In genomic region chr1:16905112-16905855, GRCh38 we compare ENCODE assay signal across 8 cellular contexts. TPM values are rescaled to one million over a fixed set of nuclear protein-coding genes. Genes with fewer than 3 reads are reported as not detected.
DNase-seq lines count a peak whose midpoint lies in the region; ATAC-seq, FAIRE-seq and TF ChIP-seq lines count a peak whose summit lies in the region.

No MANE protein-coding gene starts in this region.

- TF ChIP-seq CTCF in Peyer's patch (IDR thresholded peaks at IDR 0.05) = peak in 1 of 6 experiments; percentile 3
- no peak for TF ChIP-seq CTCF in K562 (IDR thresholded peaks at IDR 0.05 in 2 of 3, conservative IDR thresholded peaks at IDR 0.05 in 1 of 3; ENCODE audit: insufficient read depth in 2 of 3, low read depth in 1 of 3, low read length in 3 of 3)

- TSS peak; percentile 100 for BruUV-seq in K562 (replicated peaks; lab: Mats Ljungman, UMichigan)

- POLR2A ChIA-PET in K562 (lab: Yijun Ruan, JAX) = interaction anchor here (0.6 to 4.0 kb wide), 64 partner anchors 9 to 1361 kb away, joined by 3 to 71 read pairs (median 4); partner anchors contain the start of genes CROCC, RNU1-1, RNU1-2 and SDHB

- WGBS in K562 (ENCODE audit: insufficient coverage, low coverage, missing lambda C conversion rate) = 2% methylated on average over 12 of the region's 12 CpGs

- H3K4me3 ChIP-seq in Peyer's patch (peak overlapping the region; percentile 42 to 55 (median 46)), K562 (peak overlapping the region; percentile 36)

- in situ Hi-C loops in K562 (cut with MboI) = loop anchor here (25.0 kb wide), 1 partner anchor 293 kb away; the partner anchor contains the start of gene NBPF1

- no peaks in the 10 kb centered on the region for H3K9me1 ChIP-seq in K562 (ENCODE audit: control insufficient read depth, insufficient read depth, low read length)

- peak overlapping the region; percentile 89 to 95 (median 92) for H3K27ac ChIP-seq in Peyer's patch
- H3K27ac ChIP-seq in K562 (ENCODE audit: extremely low read depth, low read depth, low read length) = peak overlapping the region; percentile 99

- H3K27me3 ChIP-seq in Peyer's patch (no peaks in the 10 kb centered on the region), K562 (ENCODE audit: control insufficient read depth in 2 of 2, insufficient read depth in 2 of 2, low read length in 2 of 2) (no peaks in the 10 kb centered on the region)

- ATAC-seq in GM21737 (IDR thresholded peaks at IDR 0.05; ENCODE audit: unreplicated experiment) (peak; percentile 72), K562 (peak; percentile 87)

- peak overlapping the region; percentile 98 for H2AFZ ChIP-seq in K562 (ENCODE audit: low read depth, low read length)

- FAIRE-seq in K562 (lab: Jason Lieb, UNC) = peak; percentile 29

- H3K9me3 ChIP-seq in Peyer's patch (peaks cover 0 to 13% (median 3%) of the 10 kb centered on the region in 4 donors), K562 (replicated peaks; ENCODE audit: control insufficient read depth, insufficient read depth, low read depth, low read length) (0 out of 2 replicates have a peak, but pooled peaks cover 7% of the 10 kb centered on the region)

- CTCF ChIA-PET in K562 (lab: Yijun Ruan, JAX; ENCODE audit: low intra/inter-chr PET ratio) = no interaction called here

- H3K79me2 ChIP-seq in K562 (ENCODE audit: control insufficient read depth, insufficient read depth, low read length) = no peaks in the 10 kb centered on the region

- TF ChIP-seq POLR2A in Peyer's patch (IDR thresholded peaks at IDR 0.05) (peak; percentile 99 to 100), K562 (conservative IDR thresholded peaks at IDR 0.05) (peak; percentile 100)

- H3K4me2 ChIP-seq in K562 (ENCODE audit: insufficient read depth, low read length) = peak overlapping the region; percentile 75

- H4K20me1 ChIP-seq in K562 (replicated peaks; ENCODE audit: control insufficient read depth, insufficient read depth, low read length) = no peaks in the 10 kb centered on the region

- peak overlapping the region; percentile 98 for H3K9ac ChIP-seq in K562 (ENCODE audit: insufficient read depth in 1 of 2, low read depth in 2 of 2, low read length in 2 of 2)

- TF ChIP-seq RAD21 in K562 (CRISPR knock-in tag; conservative IDR thresholded peaks at IDR 0.05 in 1 of 2, IDR thresholded peaks at IDR 0.05 in 1 of 2) = peak; percentile 16 to 53; a peak in 2 of 4 replicates

- intact Hi-C loops in K562 (cut with micrococcal nuclease) = loop anchor here (1.0 kb wide), 1 partner anchor 9 kb away; no protein-coding TSS in a partner anchor

- H3K4me1 ChIP-seq in Peyer's patch (peaks cover 0 to 10% (median 4%) of the 10 kb centered on the region in 4 donors), K562 (replicated peaks in 1 of 2; ENCODE audit: control insufficient read depth in 2 of 2, insufficient read depth in 2 of 2, low read length in 2 of 2) (peaks cover 13 to 19% of the 10 kb centered on the region in 2 experiments; a peak in 4 of 5 replicates)

- peak; percentile 80 for TF ChIP-seq EP300 in K562 (IDR thresholded peaks at IDR 0.05; ENCODE audit: low read length)

- peak; percentile 64 for DNase-seq in NK-92 treated with Interleukin-12 subunit alpha and Interleukin-12 subunit beta, amount 100 ng/mL, for 24 hours (lab: John Stamatoyannopoulos, UW)
- DNase-seq in NK-92 (lab: John Stamatoyannopoulos, UW; ENCODE audit: unreplicated experiment) = no peak
- peak; percentile 21 for DNase-seq in HuH-7 (ENCODE audit: low spot score)
- DNase-seq in Peyer's patch = peak in 1 of 3 donors; percentile 60
- DNase-seq in K562 (ENCODE audit: extremely low read depth in 1 of 4, low spot score in 3 of 4) = peak; percentile 59 to 85 (median 70)
- peak; percentile 38 for DNase-seq in iPS-NIHi11 (ENCODE audit: low spot score)
- DNase-seq in stimulated activated CD4-positive, alpha-beta T cell treated with anti-CD3 and anti-CD28 coated beads, Interleukin-2, amount 100 ng/mL, for 24 hours = peak; percentile 59 to 67

- H3K36me3 ChIP-seq in Peyer's patch (no peaks in the 10 kb centered on the region), K562 (ENCODE audit: control insufficient read depth, insufficient read depth, low read length) (no peaks in the 10 kb centered on the region)

TF ChIP-seq in K562, 482 proteins besides CTCF, POLR2A, EP300 and RAD21 (continues in another document):
- peak; percentile 17 for TF ChIP-seq GABPA (tag; conservative IDR thresholded peaks at IDR 0.05; ENCODE audit: low read depth)
- peak; percentile 89 for TF ChIP-seq MAFF (IDR thresholded peaks at IDR 0.05; ENCODE audit: low read length)
- peak; percentile 96 for TF ChIP-seq ZNF174 (CRISPR knock-in tag; IDR thresholded peaks at IDR 0.05)
- TF ChIP-seq CEBPB (tag; IDR thresholded peaks at IDR 0.05) = no peak
- no peak for TF ChIP-seq PTTG1 (tag; IDR thresholded peaks at IDR 0.05; ENCODE audit: low read depth)
- TF ChIP-seq ERF (CRISPR knock-in tag; IDR thresholded peaks at IDR 0.05) = peak; percentile 99
- TF ChIP-seq FOSL1 (tag; conservative IDR thresholded peaks at IDR 0.05) = 0 out of 2 replicates have a peak, but pooled peaks have one; percentile 37
- TF ChIP-seq, protein P1, sequence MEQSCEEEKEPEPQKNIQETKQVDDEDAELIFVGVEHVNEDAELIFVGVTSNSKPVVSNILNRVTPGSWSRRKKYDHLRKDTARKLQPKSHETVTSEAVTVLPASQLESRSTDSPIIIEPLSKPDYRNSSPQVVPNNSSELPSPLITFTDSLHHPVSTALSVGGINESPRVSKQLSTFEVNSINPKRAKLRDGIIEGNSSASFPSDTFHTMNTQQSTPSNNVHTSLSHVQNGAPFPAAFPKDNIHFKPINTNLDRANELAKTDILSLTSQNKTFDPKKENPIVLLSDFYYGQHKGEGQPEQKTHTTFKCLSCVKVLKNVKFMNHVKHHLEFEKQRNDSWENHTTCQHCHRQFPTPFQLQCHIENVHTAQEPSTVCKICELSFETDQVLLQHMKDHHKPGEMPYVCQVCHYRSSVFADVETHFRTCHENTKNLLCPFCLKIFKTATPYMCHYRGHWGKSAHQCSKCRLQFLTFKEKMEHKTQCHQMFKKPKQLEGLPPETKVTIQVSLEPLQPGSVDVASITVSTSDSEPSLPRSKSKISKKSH (CRISPR knock-in tag; IDR thresholded peaks at IDR 0.05) = peak; percentile 98
- no peak for TF ChIP-seq BCOR (IDR thresholded peaks at IDR 0.05)
- peak; percentile 80; the same call in 1 of the 2 replicates for TF ChIP-seq KLF13 (tag; IDR thresholded peaks at IDR 0.05; ENCODE audit: borderline replicate concordance, low read depth)
- peak; percentile 100 for TF ChIP-seq PHB (CRISPR knock-in tag; IDR thresholded peaks at IDR 0.05)
- peak; percentile 93 for TF ChIP-seq NCOR1 (IDR thresholded peaks at IDR 0.05)
- TF ChIP-seq, protein P2, sequence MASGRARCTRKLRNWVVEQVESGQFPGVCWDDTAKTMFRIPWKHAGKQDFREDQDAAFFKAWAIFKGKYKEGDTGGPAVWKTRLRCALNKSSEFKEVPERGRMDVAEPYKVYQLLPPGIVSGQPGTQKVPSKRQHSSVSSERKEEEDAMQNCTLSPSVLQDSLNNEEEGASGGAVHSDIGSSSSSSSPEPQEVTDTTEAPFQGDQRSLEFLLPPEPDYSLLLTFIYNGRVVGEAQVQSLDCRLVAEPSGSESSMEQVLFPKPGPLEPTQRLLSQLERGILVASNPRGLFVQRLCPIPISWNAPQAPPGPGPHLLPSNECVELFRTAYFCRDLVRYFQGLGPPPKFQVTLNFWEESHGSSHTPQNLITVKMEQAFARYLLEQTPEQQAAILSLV (tag; IDR thresholded peaks at IDR 0.05) = 0 out of 2 replicates have a peak, but pooled peaks have one; percentile 51

RNA-seq across cellular contexts. Expression of gene RNU1-2, which starts 9.5 kb away (rescaled TPM):
- total RNA-seq in Peyer's patch (under 1 TPM; under 0.01 TPM), K562 (2014; rRNA removed) (under 0.01 TPM in 2 replicates), K562 (2014; rRNA removed; fragmentation: Illumina TruSeq; extraction: Trizol) (28,565 and 32,823 TPM in 2 replicates), K562 (2015; rRNA removed; fragmentation: Illumina TruSeq; extraction: Trizol) (20,456 and 27,045 TPM in 2 replicates), K562 (2021) (2,231 and 2,538 TPM in 2 replicates)
- under 0.01 TPM in 2 replicates for total RNA-seq in K562 (2011; cell fraction: chromatin; rRNA removed; ENCODE audit: low replicate concordance)
- under 0.01 and 21,200 TPM in 2 replicates for total RNA-seq in K562 (2011; cell fraction: nucleolus; rRNA removed)
- total RNA-seq in K562 (2011; cell fraction: nucleoplasm; rRNA removed) = under 0.01 and 24,158 TPM in 2 replicates
- polyA plus RNA-seq in K562 (2011; rRNA removed) (83.9 TPM in 1 of 2 replicates, not detected in the other), K562 (2014; fragmentation: Illumina TruSeq; extraction: Trizol) (not detected in 2 replicates), K562 (2014; fragmentation: Nextera tagmentation; extraction: Ambion mirVana) (1 to 10 TPM in 1 of 2 experiments, not detected in 1; 3.0 TPM), K562 (2014; rRNA removed) (not detected in 2 replicates)
- polyA plus RNA-seq in K562 (2011; cell fraction: cytosol; rRNA removed) = under 0.01 TPM in 1 of 2 replicates, not detected in the other
- under 0.01 and 1,424 TPM in 2 replicates for polyA plus RNA-seq in K562 (2011; cell fraction: nucleus; rRNA removed)
- 25.1 TPM in 1 of 2 replicates, not detected in the other for polyA plus RNA-seq in K562 (2012)
- 10,756 and 20,531 TPM in 2 replicates for polyA minus RNA-seq in K562 (2011; rRNA and poly(A)+ RNA removed)
- 58,964 and 66,171 TPM in 2 replicates for polyA minus RNA-seq in K562 (2011; cell fraction: cytosol; rRNA and poly(A)+ RNA removed)
- polyA minus RNA-seq in K562 (2011; cell fraction: nucleus; rRNA and poly(A)+ RNA removed) = 66,769 and 85,880 TPM in 2 replicates

RNA-seq across cellular contexts. Expression of gene CROCC, which starts 16.4 kb away (rescaled TPM):
- 100 to 1,000 TPM in 1 of 4 donors, 10 to 100 TPM in 3; 14.7 to 298 (median 45.1) TPM for total RNA-seq in Peyer's patch
- total RNA-seq in K562 (2011; cell fraction: chromatin; rRNA removed; ENCODE audit: low replicate concordance) = 51.0 and 132 TPM in 2 replicates
- total RNA-seq in K562 (2011; cell fraction: nucleolus; rRNA removed) = 69.0 and 78.0 TPM in 2 replicates
- total RNA-seq in K562 (2011; cell fraction: nucleoplasm; rRNA removed) = 84.0 and 111 TPM in 2 replicates
- total RNA-seq in K562 (2014; rRNA removed) = 6.3 and 9.7 TPM in 2 replicates
- 1.9 and 3.0 TPM in 2 replicates for total RNA-seq in K562 (2014; rRNA removed; fragmentation: Illumina TruSeq; extraction: Trizol)
- total RNA-seq in K562 (2015; rRNA removed; fragmentation: Illumina TruSeq; extraction: Trizol) = 7.3 and 7.6 TPM in 2 replicates
- 9.3 and 10.4 TPM in 2 replicates for total RNA-seq in K562 (2021)
- 8.6 and 15.2 TPM in 2 replicates for polyA plus RNA-seq in K562 (2011; rRNA removed)
- 5.8 and 6.7 TPM in 2 replicates for polyA plus RNA-seq in K562 (2011; cell fraction: cytosol; rRNA removed)
- polyA plus RNA-seq in K562 (2011; cell fraction: nucleus; rRNA removed) = 80.5 and 99.7 TPM in 2 replicates
- polyA plus RNA-seq in K562 (2012) = 10.2 and 16.9 TPM in 2 replicates
- 7.8 and 8.4 TPM in 2 replicates for polyA plus RNA-seq in K562 (2014; fragmentation: Illumina TruSeq; extraction: Trizol)
- polyA plus RNA-seq in K562 (2014; fragmentation: Nextera tagmentation; extraction: Ambion mirVana) = under 1 TPM; 0.17 TPM
- polyA plus RNA-seq in K562 (2014; rRNA removed) = 14.4 and 15.4 TPM in 2 replicates
- 5.7 and 7.6 TPM in 2 replicates for polyA minus RNA-seq in K562 (2011; rRNA and poly(A)+ RNA removed)
- polyA minus RNA-seq in K562 (2011; cell fraction: cytosol; rRNA and poly(A)+ RNA removed) = 2.3 and 2.7 TPM in 2 replicates
- 14.9 and 19.0 TPM in 2 replicates for polyA minus RNA-seq in K562 (2011; cell fraction: nucleus; rRNA and poly(A)+ RNA removed)
